8 cellular contexts compared by ENCODE assay signal in genomic region chr3:127574880-127575878, GRCh38. TPM values are rescaled to one million over a fixed set of nuclear protein-coding genes. Genes with fewer than 3 reads are reported as not detected.
A peak's percentile ranks its signal among the peaks of the same experiment; 100 is the strongest.
DNase-seq lines count a peak whose midpoint lies in the region; ATAC-seq and TF ChIP-seq lines count a peak whose summit lies in the region.

No MANE protein-coding gene starts in this region.

- peak; percentile 98 for DNase-seq in AG08395 (ENCODE audit: low spot score)
- peak; percentile 94 for DNase-seq in NCI-H2196 (lab: John Stamatoyannopoulos, UW; ENCODE audit: unreplicated experiment)
- DNase-seq in iPS-NIHi7 (ENCODE audit: extremely low spot score) = peak; percentile 93
- peak; percentile 74 to 79 (median 78) for DNase-seq in stimulated activated CD4-positive, alpha-beta T cell treated with anti-CD3 and anti-CD28 coated beads, Interleukin-12 subunit alpha, Interleukin-12 subunit beta, amount 100 ng/mL, for 48 hours (ENCODE audit: low read depth in 2 of 3, low spot score in 1 of 3)

- peaks cover 11% of the 10 kb centered on the region for H3K4me1 Mint-ChIP-seq in brain

- peak overlapping the region in 4 of 5 experiments; percentile 77 to 81 (median 78) for H3K27ac Mint-ChIP-seq in brain

- peak overlapping the region; percentile 43 for H3K27ac ChIP-seq in VCaP

- TF ChIP-seq CTCF in VCaP (conservative IDR thresholded peaks at IDR 0.05) (peak; percentile 98), brain (conservative IDR thresholded peaks at IDR 0.05) (peak; percentile 84 to 93)

- ATAC-seq in GM18907 (IDR thresholded peaks at IDR 0.05; ENCODE audit: unreplicated experiment) (peak; percentile 70), HG03139 (IDR thresholded peaks at IDR 0.05; ENCODE audit: unreplicated experiment) (peak; percentile 71)

- no peaks in the 10 kb centered on the region for H3K27me3 Mint-ChIP-seq in brain

- peaks cover 37% of the 10 kb centered on the region for H3K36me3 Mint-ChIP-seq in brain

- no peaks in the 10 kb centered on the region for H3K9me3 Mint-ChIP-seq in brain

- H3K4me3 Mint-ChIP-seq in brain = peak overlapping the region in 4 of 5 experiments; percentile 29 to 72 (median 42)

RNA-seq across cellular contexts. Expression of gene TPRA1, which starts 15.4 kb away (rescaled TPM):
- polyA plus RNA-seq in brain (ENCODE audit: insufficient read depth, low read depth, low replicate concordance) = 19.0 TPM

RNA-seq across cellular contexts. Expression of gene MCM2, which starts 23.0 kb away (rescaled TPM):
- polyA plus RNA-seq in brain (ENCODE audit: insufficient read depth, low read depth, low replicate concordance) = 114 TPM

RNA-seq across cellular contexts. Expression of gene PODXL2, which starts 53.8 kb away (rescaled TPM):
- 133 TPM for polyA plus RNA-seq in brain (ENCODE audit: insufficient read depth, low read depth, low replicate concordance)

Comparison
In these comparisons a context has a peak if more than half of its experiments do, and no peak if none do; other contexts are left out.
1. Peak in every context shown above with its lines: DNase-seq, ATAC-seq and H3K27ac ChIP-seq.